ENCODE assay signal across 16 cellular contexts in genomic region chr19:45473366-45474190, GRCh38. TPM values are rescaled to one million over a fixed set of nuclear protein-coding genes. Genes with fewer than 3 reads are reported as not detected.
DNase-seq lines count a peak whose midpoint lies in the region; ATAC-seq, FAIRE-seq and TF ChIP-seq lines count a peak whose summit lies in the region.
"Had no signal": no experiment of that assay in that cellular context is flagged by ENCODE, and none has a peak within 500 bp of the region (broad histone marks: within the 10 kb centered on the region; RNA-seq: fewer than 3 reads in every experiment).

No MANE protein-coding gene starts in this region.

- H2AFZ ChIP-seq in GM23248, result no peak overlapping the region

- H3K27me3 Mint-ChIP-seq in chondrocyte (ENCODE audit: low read depth), result no peaks in the 10 kb centered on the region
- H3K27me3 Mint-ChIP-seq in mesothelial cell of epicardium (ENCODE audit: low read depth), result peaks cover 36% of the 10 kb centered on the region

- no peak overlapping the region for H3K4me2 ChIP-seq in GM23248 (ENCODE audit: unreplicated experiment)

- FAIRE-seq in H54 (lab: Jason Lieb, UNC), result no peak

- H3K9me3 Mint-ChIP-seq in chondrocyte (ENCODE audit: low read depth) (no peaks in the 10 kb centered on the region), mesothelial cell of epicardium (no peaks in the 10 kb centered on the region)

- H3K9me2 ChIP-seq in GM23248 (ENCODE audit: insufficient read depth), result no peaks in the 10 kb centered on the region

- ATAC-seq in gastroesophageal sphincter (no peak), GM18861 (IDR thresholded peaks at IDR 0.05; ENCODE audit: unreplicated experiment) (no peak)
- ATAC-seq: sciatic nerve; stimulated activated naive CD8-positive, alpha-beta T cell treated with anti-CD3 and anti-CD28 coated beads, Interleukin-15, Interleukin-2, amounts not matched to agents 100 U/mL and 50 U/mL, for 24 hours had no signal

- in situ Hi-C loops in GM23248 (cut with MboI), result no loop called here

- peaks cover 30% of the 10 kb centered on the region for H3K4me1 Mint-ChIP-seq in chondrocyte (ENCODE audit: low read depth)
- peaks cover 16% of the 10 kb centered on the region for H3K4me1 Mint-ChIP-seq in mesothelial cell of epicardium

- peaks cover 8% of the 10 kb centered on the region for H3K36me3 Mint-ChIP-seq in chondrocyte (ENCODE audit: low read depth)
- peaks cover 2% of the 10 kb centered on the region for H3K36me3 Mint-ChIP-seq in mesothelial cell of epicardium

- H3K27ac Mint-ChIP-seq in chondrocyte (ENCODE audit: unreplicated experiment), result peak overlapping the region; percentile 36
- peak overlapping the region; percentile 61 for H3K27ac Mint-ChIP-seq in mesothelial cell of epicardium

- H3K9ac ChIP-seq in GM23248, result no peak overlapping the region

- DNase-seq in CD1c-positive myeloid dendritic cell (ENCODE audit: extremely low spot score) (peak; percentile 57), GM23248 (peak; percentile 36), chondrocyte (ENCODE audit: low spot score) (no peak), mesothelial cell of epicardium (ENCODE audit: low spot score in 2 of 2, unreplicated experiment in 2 of 2) (no peak), H54 (ENCODE audit: insufficient read length, low spot score) (no peak)
- DNase-seq: anterior cingulate cortex; foreskin melanocyte; GF-D8; NCI-H1417 treated with DMSO at 0.1 percent for 48 hours; NCI-H446; stimulated activated naive CD8-positive, alpha-beta T cell treated with anti-CD3 and anti-CD28 coated beads, Interleukin-15, Interleukin-2, amounts not matched to agents 100 U/mL and 50 U/mL, for 24 hours; uterus had no signal

- H3F3A ChIP-seq in GM23248 (ENCODE audit: insufficient read depth), result peaks cover 28% of the 10 kb centered on the region

- H3K36me3 ChIP-seq in GM23248 (ENCODE audit: low read depth), result no peaks in the 10 kb centered on the region
- no peaks in the 10 kb centered on the region for H3K36me3 ChIP-seq in gastroesophageal sphincter
- H3K36me3 ChIP-seq: uterus had no signal

- H3K27ac ChIP-seq in GM23248, result no peak overlapping the region
- H3K27ac ChIP-seq in gastroesophageal sphincter, result no peak overlapping the region
- H3K27ac ChIP-seq: uterus had no signal

- H3K27me3 ChIP-seq in GM23248 (replicated peaks; ENCODE audit: insufficient read depth) (no peaks in the 10 kb centered on the region), gastroesophageal sphincter (no peaks in the 10 kb centered on the region)
- H3K27me3 ChIP-seq: uterus had no signal

- 73 to 78% methylated on average over 15 to 17 of the region's 17 CpGs for WGBS in GM23248 (ENCODE audit: low coverage in 1 of 2, low lambda C conversion rate in 2 of 2, missing lambda C conversion rate in 2 of 2), 2 experiments
- 55 to 74% methylated on average over 4 to 10 of the region's 17 CpGs for WGBS in gastroesophageal sphincter (ENCODE audit: low coverage in 1 of 2), 2 donors

- TF ChIP-seq POLR2A in gastroesophageal sphincter (IDR thresholded peaks at IDR 0.05) (no peak), H54 (IDR thresholded peaks at IDR 0.05; ENCODE audit: low read depth, low read length) (no peak)

- H3K9me3 ChIP-seq in GM23248 (ENCODE audit: low read depth) (no peaks in the 10 kb centered on the region), gastroesophageal sphincter (no peaks in the 10 kb centered on the region)
- H3K9me3 ChIP-seq: uterus had no signal

- H4K20me1 ChIP-seq in GM23248 (ENCODE audit: insufficient read depth), result no peaks in the 10 kb centered on the region

- H3K4me3 ChIP-seq in GM23248 (no peak overlapping the region), gastroesophageal sphincter (no peak overlapping the region)
- H3K4me3 ChIP-seq: uterus had no signal

- H3K4me3 Mint-ChIP-seq in chondrocyte (ENCODE audit: unreplicated experiment), result no peak overlapping the region
- no peak overlapping the region for H3K4me3 Mint-ChIP-seq in mesothelial cell of epicardium

- no peak for TF ChIP-seq EP300 in gastroesophageal sphincter (IDR thresholded peaks at IDR 0.05)

- TF ChIP-seq CTCF in chondrocyte (IDR thresholded peaks at IDR 0.05) (no peak), mesothelial cell of epicardium (IDR thresholded peaks at IDR 0.05; ENCODE audit: unreplicated experiment) (no peak), gastroesophageal sphincter (IDR thresholded peaks at IDR 0.05) (no peak)

- peaks cover 15% of the 10 kb centered on the region; the same call in 1 of the 2 replicates for H3K4me1 ChIP-seq in GM23248 (ENCODE audit: insufficient read depth)
- peaks cover 2 to 37% (median 10%) of the 10 kb centered on the region in 3 donors for H3K4me1 ChIP-seq in gastroesophageal sphincter

- peaks cover 28% of the 10 kb centered on the region for H3K79me2 ChIP-seq in GM23248 (ENCODE audit: insufficient read depth)

RNA-seq across cellular contexts. Expression of gene FOSB, which starts 5.8 kb away (rescaled TPM):
- total RNA-seq in GM23248 (2014; rRNA removed; shearing (Covaris generic)), result 11.9 and 16.1 TPM in 2 replicates
- polyA plus RNA-seq in GM23248 (2016; fragmentation: Nextera tagmentation; extraction: Ambion mirVana), result 4.8 and 8.3 TPM in 2 replicates
- total RNA-seq in chondrocyte, result 25.5 to 50.9 TPM (median 43.8 TPM) in 3 replicates
- total RNA-seq in mesothelial cell of epicardium, result 272 to 287 TPM (median 278 TPM) in 3 replicates
- total RNA-seq in gastroesophageal sphincter, result 10 to 100 TPM in 2 of 4 donors, 1 to 10 TPM in 2; 1.9 to 38.0 (median 15.6) TPM

RNA-seq across cellular contexts. Expression of gene RTN2, which starts 23.3 kb away (rescaled TPM):
- 14.8 and 19.6 TPM in 2 replicates for total RNA-seq in GM23248 (2014; rRNA removed; shearing (Covaris generic))
- 7.8 and 8.2 TPM in 2 replicates for polyA plus RNA-seq in GM23248 (2016; fragmentation: Nextera tagmentation; extraction: Ambion mirVana)
- 11.5 to 16.0 TPM (median 13.7 TPM) in 3 replicates for total RNA-seq in chondrocyte
- 15.2 to 18.1 TPM (median 16.7 TPM) in 3 replicates for total RNA-seq in mesothelial cell of epicardium
- 10 to 100 TPM; 11.0 to 19.6 (median 15.3) TPM for total RNA-seq in gastroesophageal sphincter

RNA-seq across cellular contexts. Expression of gene PPM1N, which starts 24.7 kb away (rescaled TPM):
- total RNA-seq in GM23248 (2014; rRNA removed; shearing (Covaris generic)), result 0.32 TPM in 1 of 2 replicates, not detected in the other
- 0.33 and 0.63 TPM in 2 replicates for polyA plus RNA-seq in GM23248 (2016; fragmentation: Nextera tagmentation; extraction: Ambion mirVana)
- total RNA-seq in chondrocyte (0.52 to 0.63 TPM in 2 of 3 replicates, not detected in the other), mesothelial cell of epicardium (0.38 to 0.60 TPM (median 0.59 TPM) in 3 replicates), gastroesophageal sphincter (1 to 10 TPM in 3 of 4 donors, under 1 TPM in 1; 0.96 to 3.2 (median 2.1) TPM)
- total RNA-seq: kidney epithelial cell had no signal

RNA-seq across cellular contexts. Expression of gene VASP, which starts 33.7 kb away (rescaled TPM):
- 108 and 135 TPM in 2 replicates for total RNA-seq in GM23248 (2014; rRNA removed; shearing (Covaris generic))
- polyA plus RNA-seq in GM23248 (2016; fragmentation: Nextera tagmentation; extraction: Ambion mirVana), result 31.9 and 32.6 TPM in 2 replicates
- total RNA-seq in chondrocyte, result 65.6 to 145 TPM (median 142 TPM) in 3 replicates
- 49.3 to 54.8 TPM (median 53.8 TPM) in 3 replicates for total RNA-seq in mesothelial cell of epicardium
- total RNA-seq in gastroesophageal sphincter, result 100 to 1,000 TPM; 140 to 246 (median 167) TPM

RNA-seq across cellular contexts. Expression of gene ERCC1, which starts 49.9 kb away (rescaled TPM):
- 63.0 and 79.8 TPM in 2 replicates for total RNA-seq in GM23248 (2014; rRNA removed; shearing (Covaris generic))
- polyA plus RNA-seq in GM23248 (2016; fragmentation: Nextera tagmentation; extraction: Ambion mirVana), result 89.0 and 90.9 TPM in 2 replicates
- total RNA-seq in chondrocyte (72.4 to 93.1 TPM (median 77.9 TPM) in 3 replicates), mesothelial cell of epicardium (92.8 to 100 TPM (median 96.4 TPM) in 3 replicates), gastroesophageal sphincter (10 to 100 TPM; 52.7 to 84.6 (median 68.4) TPM)

Comparison
In these comparisons a context has a peak if more than half of its experiments do, and no peak if none do; other contexts are left out.
1. DNase-seq: peak in CD1c-positive myeloid dendritic cell (single experiment) and GM23248 (single experiment); none in chondrocyte (single experiment), mesothelial cell of epicardium (0 of 2) and H54 (single experiment).